33 cellular contexts compared by ENCODE assay signal in the genomic region with DNA sequence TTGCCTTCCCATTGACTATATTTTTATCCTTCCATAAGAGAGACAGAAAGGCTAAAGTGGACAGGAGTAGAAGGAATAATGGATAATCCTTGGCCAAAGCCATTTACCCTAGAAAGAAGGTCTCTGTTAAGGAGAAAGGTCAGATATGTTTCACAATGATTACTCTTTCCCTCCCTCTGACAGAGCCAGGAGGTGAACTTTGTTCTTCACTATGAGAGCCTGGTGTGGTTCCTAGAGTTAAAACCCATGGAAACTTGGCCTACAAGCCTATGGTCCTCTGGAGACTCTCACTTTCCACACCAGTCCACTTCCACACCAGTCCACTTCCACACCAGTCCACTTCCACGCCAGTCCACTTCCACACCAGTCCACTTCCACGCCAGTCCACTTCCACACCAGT.
"Had no signal": no experiment of that assay in that cellular context is flagged by ENCODE, and none has a peak within 500 bp of the region (broad histone marks: within the 10 kb centered on the region; RNA-seq: fewer than 3 reads in every experiment).

No MANE protein-coding gene starts in this region.

- H3K9me3 ChIP-seq: body of pancreas, gastrocnemius medialis had no signal

- H3K36me3 ChIP-seq: esophagus muscularis mucosa, gastrocnemius medialis, WERI-Rb-1 had no signal

- H3K4me3 ChIP-seq: body of pancreas, esophagus muscularis mucosa, gastrocnemius medialis had no signal

- DNase-seq: activated B cell treated with CpG ODN at 0.5 μM for 24 hours; activated CD4-positive, alpha-beta T cell treated with anti-CD3 and anti-CD28 coated beads for 48 hours; activated CD4-positive, alpha-beta T cell treated with anti-CD3 and anti-CD28 coated beads, Interleukin-2, amount 50 U/mL, for 1 hour; activated CD4-positive, alpha-beta T cell treated with anti-CD3 and anti-CD28 coated beads, Interleukin-2, amount 50 U/mL, for 48 hours; activated CD8-positive, alpha-beta memory T cell treated with anti-CD3 and anti-CD28 coated beads for 24 hours; activated CD8-positive, alpha-beta T cell treated with anti-CD3 and anti-CD28 coated beads for 36 hours; activated effector memory CD4-positive, alpha-beta T cell treated with Interleukin-2 at 50 U/mL for 16 hours; activated gamma-delta T cell treated with Interleukin-2 at 50 U/mL for 16 hours; activated naive CD4-positive, alpha-beta T cell treated with anti-CD3 and anti-CD28 coated beads, Interleukin-2, amount 50 U/mL, for 16 hours; activated naive CD4-positive, alpha-beta T cell treated with Interleukin-2 at 50 U/mL for 16 hours; activated T-cell treated with anti-CD3 and anti-CD28 coated beads, Interleukin-2, amount 50 U/mL, for 4 hours; amniotic stem cell; aorta; body of pancreas; caudate nucleus; cortex of kidney; dermis blood vessel endothelial cell; effector CD4-positive, alpha-beta T cell; effector memory CD8-positive, alpha-beta T cell; erythroblast; foreskin keratinocyte; gastrocnemius medialis; glutamatergic neuron; T-helper 1 cell; T-helper 17 cell; T1000; WERI-Rb-1 had no signal

- H3K4me1 Mint-ChIP-seq: activated B cell treated with CpG ODN at 0.5 μM for 24 hours; activated T-helper 17 cell treated with anti-CD3 and anti-CD28 coated beads, Interleukin-2, amount 50 U/mL, for 72 hours; T-helper 17 cell had no signal

- FAIRE-seq: colon had no signal

- H3K27me3 Mint-ChIP-seq: activated B cell treated with CpG ODN at 0.5 μM for 24 hours; activated CD8-positive, alpha-beta T cell treated with anti-CD3 and anti-CD28 coated beads for 36 hours; activated naive CD8-positive, alpha-beta T cell; activated T-helper 17 cell treated with anti-CD3 and anti-CD28 coated beads, Interleukin-2, amount 50 U/mL, for 72 hours; effector memory CD8-positive, alpha-beta T cell; T-helper 17 cell had no signal

- H3K27ac ChIP-seq: body of pancreas, esophagus muscularis mucosa, foreskin keratinocyte, gastrocnemius medialis, WERI-Rb-1 had no signal

- H3K27ac Mint-ChIP-seq: activated B cell treated with CpG ODN at 0.5 μM for 24 hours; activated CD8-positive, alpha-beta T cell treated with anti-CD3 and anti-CD28 coated beads for 36 hours; activated naive CD8-positive, alpha-beta T cell; activated T-helper 17 cell treated with anti-CD3 and anti-CD28 coated beads, Interleukin-2, amount 50 U/mL, for 72 hours; effector memory CD8-positive, alpha-beta T cell; T-helper 17 cell; T-helper 2 cell treated with Interferon-gamma antibody and Interleukin-4, amounts not matched to agents 5 μg/mL and 100 μg/mL, for 36 hours had no signal

- H3K4me1 ChIP-seq: body of pancreas, esophagus muscularis mucosa, foreskin keratinocyte, gastrocnemius medialis had no signal

- H3K27me3 ChIP-seq: body of pancreas, esophagus muscularis mucosa, foreskin keratinocyte, gastrocnemius medialis had no signal

- ATAC-seq: activated CD4-positive, CD25-positive, alpha-beta regulatory T cell treated with anti-CD3 and anti-CD28 coated beads, Interleukin-2, amount 50 U/mL, for 24 hours; activated CD8-positive, alpha-beta T cell treated with anti-CD3 and anti-CD28 coated beads for 36 hours; activated T-cell treated with anti-CD3 and anti-CD28 coated beads, Interleukin-2, amount 50 U/mL, for 4 hours; activated T-helper 17 cell treated with anti-CD3 and anti-CD28 coated beads, Interleukin-2, amount 50 U/mL, for 72 hours; body of pancreas; effector memory CD8-positive, alpha-beta T cell; foreskin keratinocyte; gastrocnemius medialis; T-helper 17 cell had no signal

- H3K4me3 Mint-ChIP-seq: activated B cell treated with CpG ODN at 0.5 μM for 24 hours; activated CD8-positive, alpha-beta T cell treated with anti-CD3 and anti-CD28 coated beads for 36 hours; activated naive CD8-positive, alpha-beta T cell; activated T-cell treated with anti-CD3 and anti-CD28 coated beads, Interleukin-2, amount 50 U/mL, for 4 hours; activated T-helper 17 cell treated with anti-CD3 and anti-CD28 coated beads, Interleukin-2, amount 50 U/mL, for 72 hours; effector memory CD8-positive, alpha-beta T cell; T-helper 17 cell; T-helper 2 cell treated with Interferon-gamma antibody and Interleukin-4, amounts not matched to agents 5 μg/mL and 100 μg/mL, for 36 hours had no signal

- H3K36me3 Mint-ChIP-seq: activated naive CD8-positive, alpha-beta T cell had no signal
